ENCODE assay signal across 27 cellular contexts in the genomic region with DNA sequence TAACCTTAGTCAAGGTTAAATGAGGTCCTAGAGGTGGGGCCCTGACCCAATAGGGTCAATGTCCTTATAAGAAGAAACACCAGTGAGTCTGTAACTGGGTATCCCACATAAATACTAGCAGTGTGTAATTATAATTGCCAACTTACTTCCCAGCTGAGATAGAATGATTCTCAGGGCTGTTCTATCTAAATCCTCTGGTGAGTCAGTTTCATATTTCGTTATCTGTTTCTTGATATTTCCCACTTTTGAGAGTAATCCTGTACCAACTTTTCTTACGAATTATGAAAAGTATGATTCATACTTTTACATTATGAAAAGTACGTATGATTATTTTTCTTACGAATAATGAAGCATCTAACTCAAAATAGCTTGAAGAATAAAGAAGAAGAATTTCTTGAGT.
"Had no signal": no experiment of that assay in that cellular context is flagged by ENCODE, and none has a peak within 500 bp of the region (broad histone marks: within the 10 kb centered on the region; RNA-seq: fewer than 3 reads in every experiment).

No MANE protein-coding gene starts in this region.

- H3K4me2 ChIP-seq: smooth muscle cell had no signal

- ATAC-seq: effector memory CD8-positive, alpha-beta T cell; gastrocnemius medialis; left lung; mucosa of descending colon; natural killer cell treated with Interleukin-12 subunit alpha and Interleukin-12 subunit beta and Interleukin-15 and Interleukin-18, amount 100 ng/mL, for 72 hours; sciatic nerve had no signal

- H3K4me3 Mint-ChIP-seq: effector memory CD8-positive, alpha-beta T cell; mesothelial cell of epicardium; naive B cell; natural killer cell treated with Interleukin-12 subunit alpha and Interleukin-12 subunit beta and Interleukin-15 and Interleukin-18, amount 100 ng/mL, for 72 hours; neural crest cell had no signal

- H3K79me2 ChIP-seq: parathyroid adenoma had no signal

- H3K27ac ChIP-seq: coronary artery, gastrocnemius medialis, left lung, neutrophil, parathyroid adenoma, right atrium auricular region, stomach, thyroid gland had no signal

- H3K9me3 ChIP-seq: gastrocnemius medialis, mucosa of descending colon, neutrophil, right atrium auricular region, thyroid gland had no signal

- DNase-seq: effector memory CD8-positive, alpha-beta T cell; foreskin fibroblast; gastrocnemius medialis; head of caudate nucleus; kidney; left lung; mesenchymal stem cell; mucosa of descending colon; naive B cell; stimulated activated CD4-positive, alpha-beta T cell treated with anti-CD3 and anti-CD28 coated beads, Interleukin-12 subunit alpha, Interleukin-12 subunit beta, amount 100 ng/mL, for 4 hours; stimulated activated CD4-positive, alpha-beta T cell treated with anti-CD3 and anti-CD28 coated beads, Interleukin-1b, Interleukin-23, amount 100 ng/mL, for 48 hours; stimulated activated CD4-positive, alpha-beta T cell treated with anti-CD3 and anti-CD28 coated beads, Interleukin-4, amount 100 ng/mL, for 1 hour; stimulated activated CD8-positive, alpha-beta memory T cell treated with anti-CD3 and anti-CD28 coated beads, Interleukin-4, amount 100 ng/mL, for 48 hours; stimulated activated naive CD4-positive, alpha-beta T cell treated with Interleukin-2 at 50 U/mL for 16 hours; stomach; thyroid gland; trophoblast cell had no signal

- H3K4me3 ChIP-seq: coronary artery, gastrocnemius medialis, left lung, mucosa of descending colon, right atrium auricular region, smooth muscle cell, stomach, thyroid gland had no signal

- H3K9me3 Mint-ChIP-seq: mesothelial cell of epicardium; natural killer cell treated with Interleukin-12 subunit alpha and Interleukin-12 subunit beta and Interleukin-15 and Interleukin-18, amount 100 ng/mL, for 72 hours; neural crest cell had no signal

- H3K27me3 Mint-ChIP-seq: effector memory CD8-positive, alpha-beta T cell; naive B cell; natural killer cell treated with Interleukin-12 subunit alpha and Interleukin-12 subunit beta and Interleukin-15 and Interleukin-18, amount 100 ng/mL, for 72 hours; progenitor cell of endocrine pancreas had no signal

- H3K9ac ChIP-seq: parathyroid adenoma had no signal

- H3K36me3 Mint-ChIP-seq: mesothelial cell of epicardium; naive B cell; natural killer cell treated with Interleukin-12 subunit alpha and Interleukin-12 subunit beta and Interleukin-15 and Interleukin-18, amount 100 ng/mL, for 72 hours had no signal

- H3K4me1 ChIP-seq: gastrocnemius medialis, left lung, parathyroid adenoma, right atrium auricular region, stomach, thyroid gland had no signal

- H3K27ac Mint-ChIP-seq: effector memory CD8-positive, alpha-beta T cell; mesothelial cell of epicardium; naive B cell; natural killer cell treated with Interleukin-12 subunit alpha and Interleukin-12 subunit beta and Interleukin-15 and Interleukin-18, amount 100 ng/mL, for 72 hours; progenitor cell of endocrine pancreas had no signal

- H3K27me3 ChIP-seq: gastrocnemius medialis, left lung, neutrophil, right atrium auricular region, stomach, thyroid gland had no signal

- H3K36me3 ChIP-seq: gastrocnemius medialis, left lung, neutrophil, right atrium auricular region, stomach, thyroid gland had no signal

- H2AFZ ChIP-seq: parathyroid adenoma had no signal

- H3K4me1 Mint-ChIP-seq: mesothelial cell of epicardium, naive B cell, neural crest cell had no signal
